In the genomic region with DNA sequence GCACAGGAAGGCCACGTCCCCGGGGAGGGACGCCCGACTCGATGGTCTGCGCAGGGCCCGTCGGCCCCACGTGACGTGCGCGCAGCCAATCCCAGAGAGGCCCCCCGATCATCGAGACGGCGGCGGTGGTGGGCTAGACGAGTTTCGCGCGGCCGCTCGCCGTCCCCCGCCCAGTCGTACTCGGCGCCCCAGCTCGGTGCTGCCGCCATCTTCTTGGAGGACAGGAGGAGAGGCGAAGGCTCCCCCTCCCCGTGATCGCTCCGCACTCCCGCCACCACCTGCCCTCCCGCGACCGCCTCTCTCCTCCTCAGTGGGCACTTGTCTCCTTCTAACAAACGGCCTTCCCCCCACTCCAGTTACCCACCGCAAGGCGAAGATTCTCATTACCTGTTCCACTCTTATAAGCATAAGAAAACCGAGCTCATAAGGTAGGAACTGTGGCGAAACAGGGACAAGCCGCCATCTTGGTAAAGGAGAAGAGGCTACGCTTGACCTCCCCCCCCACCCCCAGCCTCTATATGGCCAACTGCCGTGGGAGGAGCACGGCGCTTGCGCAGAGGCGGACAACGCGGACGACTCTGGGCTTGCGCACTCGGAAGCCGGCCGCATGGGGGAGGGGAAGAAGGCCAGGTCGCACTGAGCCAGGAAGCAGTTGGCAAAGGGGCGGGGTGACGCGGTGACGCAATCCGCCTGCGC, we compare ENCODE assay signal across 8 cellular contexts. TPM values are rescaled to one million over a fixed set of nuclear protein-coding genes. Genes with fewer than 3 reads are reported as not detected.
DNase-seq lines count a peak whose midpoint lies in the region; ATAC-seq and TF ChIP-seq lines count a peak whose summit lies in the region.

A gene with protein sequence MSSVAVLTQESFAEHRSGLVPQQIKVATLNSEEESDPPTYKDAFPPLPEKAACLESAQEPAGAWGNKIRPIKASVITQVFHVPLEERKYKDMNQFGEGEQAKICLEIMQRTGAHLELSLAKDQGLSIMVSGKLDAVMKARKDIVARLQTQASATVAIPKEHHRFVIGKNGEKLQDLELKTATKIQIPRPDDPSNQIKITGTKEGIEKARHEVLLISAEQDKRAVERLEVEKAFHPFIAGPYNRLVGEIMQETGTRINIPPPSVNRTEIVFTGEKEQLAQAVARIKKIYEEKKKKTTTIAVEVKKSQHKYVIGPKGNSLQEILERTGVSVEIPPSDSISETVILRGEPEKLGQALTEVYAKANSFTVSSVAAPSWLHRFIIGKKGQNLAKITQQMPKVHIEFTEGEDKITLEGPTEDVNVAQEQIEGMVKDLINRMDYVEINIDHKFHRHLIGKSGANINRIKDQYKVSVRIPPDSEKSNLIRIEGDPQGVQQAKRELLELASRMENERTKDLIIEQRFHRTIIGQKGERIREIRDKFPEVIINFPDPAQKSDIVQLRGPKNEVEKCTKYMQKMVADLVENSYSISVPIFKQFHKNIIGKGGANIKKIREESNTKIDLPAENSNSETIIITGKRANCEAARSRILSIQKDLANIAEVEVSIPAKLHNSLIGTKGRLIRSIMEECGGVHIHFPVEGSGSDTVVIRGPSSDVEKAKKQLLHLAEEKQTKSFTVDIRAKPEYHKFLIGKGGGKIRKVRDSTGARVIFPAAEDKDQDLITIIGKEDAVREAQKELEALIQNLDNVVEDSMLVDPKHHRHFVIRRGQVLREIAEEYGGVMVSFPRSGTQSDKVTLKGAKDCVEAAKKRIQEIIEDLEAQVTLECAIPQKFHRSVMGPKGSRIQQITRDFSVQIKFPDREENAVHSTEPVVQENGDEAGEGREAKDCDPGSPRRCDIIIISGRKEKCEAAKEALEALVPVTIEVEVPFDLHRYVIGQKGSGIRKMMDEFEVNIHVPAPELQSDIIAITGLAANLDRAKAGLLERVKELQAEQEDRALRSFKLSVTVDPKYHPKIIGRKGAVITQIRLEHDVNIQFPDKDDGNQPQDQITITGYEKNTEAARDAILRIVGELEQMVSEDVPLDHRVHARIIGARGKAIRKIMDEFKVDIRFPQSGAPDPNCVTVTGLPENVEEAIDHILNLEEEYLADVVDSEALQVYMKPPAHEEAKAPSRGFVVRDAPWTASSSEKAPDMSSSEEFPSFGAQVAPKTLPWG (N-terminal part only) (minus strand): TSS at position 490 of the 696 bp plus-strand sequence. CDS start 48,803 bp downstream, outside the sequence.

- H3K4me3 Mint-ChIP-seq in chondrocyte (ENCODE audit: unreplicated experiment), result peak within 1 kb of the TSS; percentile 100

- TF ChIP-seq CTCF in chondrocyte (IDR thresholded peaks at IDR 0.05), result peak; percentile 78

- peaks cover 2% of the 10 kb centered on the region for H3K36me3 Mint-ChIP-seq in chondrocyte (ENCODE audit: low read depth)

- peaks cover 72% of the 10 kb centered on the region for H3K4me1 Mint-ChIP-seq in chondrocyte (ENCODE audit: low read depth)

- no peaks in the 10 kb centered on the region for H3K27me3 Mint-ChIP-seq in chondrocyte (ENCODE audit: low read depth)

- DNase-seq in AML-193 (lab: John Stamatoyannopoulos, UW), result peak; percentile 91
- DNase-seq in NCI-H510A (lab: John Stamatoyannopoulos, UW), result peak; percentile 95
- DNase-seq in activated CD4-positive, alpha-beta T cell treated with anti-CD3 and anti-CD28 coated beads for 24 hours (ENCODE audit: low read depth in 2 of 2), result peak; percentile 100
- peak; percentile 99 for DNase-seq in chondrocyte (ENCODE audit: low spot score)
- peak; percentile 93 for DNase-seq in kidney glomerular epithelial cell (lab: John Stamatoyannopoulos, UW)
- DNase-seq in stimulated activated CD4-positive, alpha-beta T cell treated with anti-CD3 and anti-CD28 coated beads, Interleukin-1b, Interleukin-23, amount 100 ng/mL, for 1 hour (ENCODE audit: low read depth in 2 of 2), result peak; percentile 100

- H3K9me3 Mint-ChIP-seq in chondrocyte (ENCODE audit: low read depth), result no peaks in the 10 kb centered on the region

- TF ChIP-seq POLR2A in GM19193 (IDR thresholded peaks at IDR 0.05; ENCODE audit: extremely low read depth, insufficient read depth, insufficient read length), result peak; percentile 82

- peak; percentile 70 for ATAC-seq in HG03439 (IDR thresholded peaks at IDR 0.05; ENCODE audit: unreplicated experiment)

- H3K27ac Mint-ChIP-seq in chondrocyte (ENCODE audit: unreplicated experiment), result peak within 1 kb of the TSS; percentile 100

RNA-seq across cellular contexts. Expression of the gene that starts here (rescaled TPM):
- total RNA-seq in chondrocyte, result 979 to 1,131 TPM (median 989 TPM) in 3 replicates

Comparison
In these comparisons a context has a peak if more than half of its experiments do, and no peak if none do; other contexts are left out.
1. Peak in every context shown above with its lines: DNase-seq and ATAC-seq.